ENCODE assay signal across 13 cellular contexts in the genomic region with DNA sequence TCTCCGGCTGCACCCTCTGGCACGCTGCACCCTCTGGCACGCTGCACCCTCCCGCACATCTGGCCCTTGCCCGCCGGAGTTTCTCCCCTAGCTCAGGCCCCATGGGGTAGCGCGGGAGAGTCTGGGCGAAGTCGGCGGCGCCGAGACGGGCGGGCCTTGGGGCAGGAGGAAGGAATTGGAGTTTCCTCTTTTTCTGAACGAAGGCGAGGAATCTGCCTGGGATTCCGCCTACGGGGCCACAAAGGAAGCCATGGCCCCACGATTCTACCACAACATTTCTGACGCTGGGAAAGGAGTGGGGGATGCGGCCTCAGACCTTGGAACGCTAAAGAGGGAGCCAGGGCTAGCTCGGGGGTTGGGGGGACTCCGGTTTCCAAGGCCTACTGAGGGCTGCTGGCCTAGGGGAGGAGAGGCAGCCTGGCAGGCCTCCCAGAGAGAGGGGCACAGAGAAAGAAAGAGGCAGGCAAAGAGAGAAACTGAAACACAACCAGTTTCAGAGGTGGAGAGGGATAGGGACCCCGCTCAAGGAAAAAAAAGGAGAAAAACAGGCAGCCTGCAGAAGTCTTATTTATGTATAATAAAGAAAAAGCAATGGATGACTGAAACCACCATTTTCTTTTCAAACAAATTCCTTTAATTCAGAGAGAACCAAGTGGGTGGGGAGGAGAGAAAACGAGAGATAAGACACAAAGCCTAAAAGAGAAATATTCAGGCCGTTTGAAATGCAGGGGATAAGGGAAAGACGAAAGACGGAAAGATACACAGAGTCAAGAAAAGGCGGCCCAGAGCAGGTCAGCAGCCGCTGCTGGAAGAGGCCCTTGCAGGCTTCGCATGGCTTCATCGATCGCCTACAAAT. TPM values are rescaled to one million over a fixed set of nuclear protein-coding genes. Genes with fewer than 3 reads are reported as not detected.
DNase-seq lines count a peak whose midpoint lies in the region; ATAC-seq and TF ChIP-seq lines count a peak whose summit lies in the region.
"Had no signal": no experiment of that assay in that cellular context is flagged by ENCODE, and none has a peak within 500 bp of the region (broad histone marks: within the 10 kb centered on the region; RNA-seq: fewer than 3 reads in every experiment).

No MANE protein-coding gene starts in this region.

- peaks cover 3% of the 10 kb centered on the region; the same call in 1 of the 3 replicates for H3K36me3 Mint-ChIP-seq in GM23338 (ENCODE audit: low read depth)
- H3K36me3 Mint-ChIP-seq in activated T-helper 2 cell treated with anti-CD3 and anti-CD28 coated beads, Interferon-gamma antibody, Interleukin-2, Interleukin-4, amounts not matched to agents 10 μg/mL and 5 μg/mL and 100 μg/mL, durations not matched to agents 14 hours and 24 hours and 36 hours (ENCODE audit: low read depth): no peaks in the 10 kb centered on the region
- H3K36me3 Mint-ChIP-seq in naive thymus-derived CD4-positive, alpha-beta T cell: no peaks in the 10 kb centered on the region

- peaks cover 11% of the 10 kb centered on the region for H3K9me3 Mint-ChIP-seq in GM23338
- H3K9me3 Mint-ChIP-seq in activated T-helper 2 cell treated with anti-CD3 and anti-CD28 coated beads, Interferon-gamma antibody, Interleukin-2, Interleukin-4, amounts not matched to agents 10 μg/mL and 5 μg/mL and 100 μg/mL, durations not matched to agents 14 hours and 24 hours and 36 hours: no peaks in the 10 kb centered on the region
- no peaks in the 10 kb centered on the region for H3K9me3 Mint-ChIP-seq in naive thymus-derived CD4-positive, alpha-beta T cell
- H3K9me3 Mint-ChIP-seq: activated T-cell treated with anti-CD3 and anti-CD28 coated beads, Interleukin-2, amount 50 U/mL, for 4 hours had no signal

- H3K27me3 ChIP-seq in GM23338 (ENCODE audit: insufficient read depth): peaks cover 100% of the 10 kb centered on the region
- peaks cover 5 to 29% of the 10 kb centered on the region in 2 donors for H3K27me3 ChIP-seq in naive thymus-derived CD4-positive, alpha-beta T cell (ENCODE audit: control insufficient read depth in 2 of 2, insufficient read depth in 2 of 2, low read length in 2 of 2)

- H3K27me3 Mint-ChIP-seq in GM23338 (ENCODE audit: insufficient read depth, low read depth, poor library complexity): peaks cover 98% of the 10 kb centered on the region
- H3K27me3 Mint-ChIP-seq in activated T-helper 2 cell treated with anti-CD3 and anti-CD28 coated beads, Interferon-gamma antibody, Interleukin-2, Interleukin-4, amounts not matched to agents 10 μg/mL and 5 μg/mL and 100 μg/mL, durations not matched to agents 14 hours and 24 hours and 36 hours (ENCODE audit: low read depth): peaks cover 84% of the 10 kb centered on the region
- H3K27me3 Mint-ChIP-seq in naive thymus-derived CD4-positive, alpha-beta T cell: peaks cover 76 to 91% (median 84%) of the 10 kb centered on the region in 5 donors

- no peaks in the 10 kb centered on the region for H3K9me2 ChIP-seq in GM23338 (ENCODE audit: insufficient read depth)

- peaks cover 13% of the 10 kb centered on the region for H4K20me1 ChIP-seq in GM23338 (replicated peaks; ENCODE audit: insufficient read depth)

- ATAC-seq in GM23338: no peak; the same call in 2 of the 3 replicates
- ATAC-seq in naive thymus-derived CD4-positive, alpha-beta T cell: no peak
- ATAC-seq in HG02973 (IDR thresholded peaks at IDR 0.05; ENCODE audit: unreplicated experiment): no peak
- ATAC-seq: foreskin keratinocyte had no signal

- H3K4me1 Mint-ChIP-seq in GM23338: peaks cover 31% of the 10 kb centered on the region
- H3K4me1 Mint-ChIP-seq in activated T-helper 2 cell treated with anti-CD3 and anti-CD28 coated beads, Interferon-gamma antibody, Interleukin-2, Interleukin-4, amounts not matched to agents 10 μg/mL and 5 μg/mL and 100 μg/mL, durations not matched to agents 14 hours and 24 hours and 36 hours (ENCODE audit: low read depth): peaks cover 6% of the 10 kb centered on the region
- H3K4me1 Mint-ChIP-seq in naive thymus-derived CD4-positive, alpha-beta T cell: peaks cover 26 to 61% (median 44%) of the 10 kb centered on the region in 7 donors

- POLR2A ChIA-PET in naive thymus-derived CD4-positive, alpha-beta T cell (lab: Charles Lee): no interaction called here

- no peaks in the 10 kb centered on the region for H3K79me2 ChIP-seq in GM23338 (replicated peaks; ENCODE audit: insufficient read depth)

- TF ChIP-seq CTCF in GM23338 (conservative IDR thresholded peaks at IDR 0.05; ENCODE audit: low read depth in 2 of 2): no peak

- peak overlapping the region; percentile 44; the same call in 1 of the 3 replicates for H3K4me3 Mint-ChIP-seq in GM23338
- H3K4me3 Mint-ChIP-seq in activated T-helper 2 cell treated with anti-CD3 and anti-CD28 coated beads, Interferon-gamma antibody, Interleukin-2, Interleukin-4, amounts not matched to agents 10 μg/mL and 5 μg/mL and 100 μg/mL, durations not matched to agents 14 hours and 24 hours and 36 hours (ENCODE audit: low read depth): no peak overlapping the region
- H3K4me3 Mint-ChIP-seq in naive thymus-derived CD4-positive, alpha-beta T cell: peak overlapping the region in 8 of 10 donors; percentile 4 to 81 (median 57)
- H3K4me3 Mint-ChIP-seq: activated T-cell treated with anti-CD3 and anti-CD28 coated beads, Interleukin-2, amount 50 U/mL, for 4 hours had no signal

- H3K9me3 ChIP-seq in naive thymus-derived CD4-positive, alpha-beta T cell (ENCODE audit: control insufficient read depth in 2 of 3, low read length in 3 of 3): no peaks in the 10 kb centered on the region

- H3K36me3 ChIP-seq in GM23338 (ENCODE audit: insufficient read depth): no peaks in the 10 kb centered on the region; the same call in 1 of the 2 replicates
- no peaks in the 10 kb centered on the region for H3K36me3 ChIP-seq in naive thymus-derived CD4-positive, alpha-beta T cell (ENCODE audit: control insufficient read depth in 2 of 3, insufficient read depth in 3 of 3, low read length in 3 of 3)

- no peak overlapping the region for H3K4me3 ChIP-seq in GM23338
- H3K4me3 ChIP-seq in naive thymus-derived CD4-positive, alpha-beta T cell (ENCODE audit: low read length): no peak overlapping the region

- peaks cover 14% of the 10 kb centered on the region for H3F3A ChIP-seq in GM23338 (replicated peaks; ENCODE audit: low read depth)

- no peak overlapping the region for H2AFZ ChIP-seq in GM23338

- peaks cover 19% of the 10 kb centered on the region for H3K4me1 ChIP-seq in GM23338 (ENCODE audit: insufficient read depth)
- peaks cover 0 to 28% of the 10 kb centered on the region in 2 donors for H3K4me1 ChIP-seq in naive thymus-derived CD4-positive, alpha-beta T cell (ENCODE audit: control insufficient read depth in 2 of 2, insufficient read depth in 2 of 2, low read length in 2 of 2)
- H3K4me1 ChIP-seq: foreskin keratinocyte had no signal

- 0 out of 2 replicates have a peak overlapping the region, but pooled peaks have one; percentile 26 for H3K4me2 ChIP-seq in GM23338

- intact Hi-C loops in activated T-helper 2 cell treated with anti-CD3 and anti-CD28 coated beads, Interferon-gamma antibody, Interleukin-2, Interleukin-4, amounts not matched to agents 10 μg/mL and 5 μg/mL and 100 μg/mL, durations not matched to agents 14 hours and 24 hours and 36 hours (cut with micrococcal nuclease): loop anchor here (2.0 kb wide), 3 partner anchors 81 to 393 kb away; no protein-coding TSS in a partner anchor
- intact Hi-C loops in naive thymus-derived CD4-positive, alpha-beta T cell (cut with micrococcal nuclease): loop anchor here in 1 of 2 donors (5.0 kb wide), 1 partner anchor 393 kb away; no protein-coding TSS in a partner anchor

- H3K27ac Mint-ChIP-seq in GM23338: no peak overlapping the region
- H3K27ac Mint-ChIP-seq in activated T-helper 2 cell treated with anti-CD3 and anti-CD28 coated beads, Interferon-gamma antibody, Interleukin-2, Interleukin-4, amounts not matched to agents 10 μg/mL and 5 μg/mL and 100 μg/mL, durations not matched to agents 14 hours and 24 hours and 36 hours: peak overlapping the region; percentile 33
- H3K27ac Mint-ChIP-seq in naive thymus-derived CD4-positive, alpha-beta T cell: peak overlapping the region in 1 of 9 donors; percentile 77

- DNase-seq in CD1c-positive myeloid dendritic cell (ENCODE audit: extremely low spot score) (peak; percentile 74), GM23338 (ENCODE audit: low spot score) (no peak), AG08395 (ENCODE audit: low spot score) (no peak), cerebellar cortex (ENCODE audit: low spot score) (no peak), MV-4-11 (lab: John Stamatoyannopoulos, UW) (no peak)
- DNase-seq in activated T-helper 2 cell treated with anti-CD3 and anti-CD28 coated beads, Interferon-gamma antibody, Interleukin-2, Interleukin-4, amounts not matched to agents 10 μg/mL and 5 μg/mL and 100 μg/mL, durations not matched to agents 14 hours and 24 hours and 36 hours (ENCODE audit: low spot score): no peak
- no peak for DNase-seq in naive thymus-derived CD4-positive, alpha-beta T cell
- DNase-seq: activated T-cell treated with anti-CD3 and anti-CD28 coated beads, Interleukin-2, amount 50 U/mL, for 4 hours; foreskin keratinocyte; NCI-H1436; NCI-H82 had no signal

- no peak overlapping the region for H3K27ac ChIP-seq in GM23338 (ENCODE audit: low read depth)
- no peak overlapping the region for H3K27ac ChIP-seq in naive thymus-derived CD4-positive, alpha-beta T cell (ENCODE audit: low read depth, low read length)
- H3K27ac ChIP-seq: foreskin keratinocyte had no signal

- CTCF ChIA-PET in naive thymus-derived CD4-positive, alpha-beta T cell (lab: Charles Lee): no interaction called here

TF ChIP-seq in GM23338, 12 proteins besides CTCF, POLR2A, EP300 and RAD21 (continues in another document):
- TF ChIP-seq EZH2 (IDR thresholded peaks at IDR 0.05; ENCODE audit: low read depth, unreplicated experiment) (peak; percentile 90), EZH2phosphoT487 (IDR thresholded peaks at IDR 0.05; ENCODE audit: unreplicated experiment) (peak; percentile 66)
- TF ChIP-seq, protein P1, sequence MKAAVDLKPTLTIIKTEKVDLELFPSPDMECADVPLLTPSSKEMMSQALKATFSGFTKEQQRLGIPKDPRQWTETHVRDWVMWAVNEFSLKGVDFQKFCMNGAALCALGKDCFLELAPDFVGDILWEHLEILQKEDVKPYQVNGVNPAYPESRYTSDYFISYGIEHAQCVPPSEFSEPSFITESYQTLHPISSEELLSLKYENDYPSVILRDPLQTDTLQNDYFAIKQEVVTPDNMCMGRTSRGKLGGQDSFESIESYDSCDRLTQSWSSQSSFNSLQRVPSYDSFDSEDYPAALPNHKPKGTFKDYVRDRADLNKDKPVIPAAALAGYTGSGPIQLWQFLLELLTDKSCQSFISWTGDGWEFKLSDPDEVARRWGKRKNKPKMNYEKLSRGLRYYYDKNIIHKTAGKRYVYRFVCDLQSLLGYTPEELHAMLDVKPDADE (IDR thresholded peaks at IDR 0.05): no peak

RNA-seq across cellular contexts. Expression of gene TLX1, which starts 4.3 kb away (rescaled TPM):
- total RNA-seq in GM23338 (2014; rRNA removed; shearing (Covaris generic)): not detected in 2 replicates
- polyA plus RNA-seq in GM23338 (2016; fragmentation: Nextera tagmentation; extraction: Ambion mirVana): not detected in 2 replicates
- total RNA-seq in activated T-helper 2 cell treated with anti-CD3 and anti-CD28 coated beads, Interferon-gamma antibody, Interleukin-2, Interleukin-4, amounts not matched to agents 10 μg/mL and 5 μg/mL and 100 μg/mL, durations not matched to agents 14 hours and 24 hours and 36 hours: not detected in 2 replicates
- total RNA-seq in naive thymus-derived CD4-positive, alpha-beta T cell: not detected
- not detected for polyA plus RNA-seq in naive thymus-derived CD4-positive, alpha-beta T cell
- total RNA-seq: activated T-cell treated with anti-CD3 and anti-CD28 coated beads, Interleukin-2, amount 50 U/mL, for 4 hours; foreskin keratinocyte; T-helper 2 cell treated with Interferon-gamma antibody and Interleukin-4, amounts not matched to agents 100 ng/mL and 5 ng/mL, for 36 hours had no signal
- polyA plus RNA-seq: foreskin keratinocyte had no signal
